37 cellular contexts compared by ENCODE assay signal in the genomic region with DNA sequence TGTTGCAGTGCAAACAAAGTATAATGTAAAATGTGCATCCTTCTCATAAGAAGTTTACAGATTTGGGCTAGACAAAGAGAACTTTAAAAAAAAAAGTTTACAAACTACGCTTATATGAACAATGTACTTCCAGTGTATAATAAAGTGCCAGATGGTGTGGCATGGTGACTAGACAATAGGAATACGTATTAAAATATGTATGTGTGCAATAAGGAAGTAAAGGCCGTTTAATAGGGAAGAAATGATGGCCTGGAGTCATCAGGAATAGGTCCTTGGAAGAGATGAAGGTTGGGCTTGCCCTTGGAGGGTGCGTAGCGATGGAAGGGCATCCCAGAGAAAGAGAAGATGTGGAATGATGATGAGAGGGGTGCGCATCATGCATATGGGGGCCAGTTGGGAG.
"Had no signal": no experiment of that assay in that cellular context is flagged by ENCODE, and none has a peak within 500 bp of the region (broad histone marks: within the 10 kb centered on the region; RNA-seq: fewer than 3 reads in every experiment).

No MANE protein-coding gene starts in this region.

- H3K27ac ChIP-seq: ascending aorta, breast epithelium, cardiac muscle cell, VCaP had no signal

- H3K4me3 Mint-ChIP-seq: activated B cell treated with CpG ODN at 0.5 μM for 24 hours; activated CD4-positive, alpha-beta memory T cell treated with anti-CD3 and anti-CD28 coated beads for 36 hours; activated CD4-positive, alpha-beta T cell treated with anti-CD3 and anti-CD28 coated beads, Interleukin-2, amount 10 ng/mL, durations not matched to agents 24 days and 14 days; activated CD8-positive, alpha-beta T cell treated with anti-CD3 and anti-CD28 coated beads for 36 hours; activated naive CD4-positive, alpha-beta T cell treated with anti-CD3 and anti-CD28 coated beads, Interleukin-2, amount 10 ng/mL, durations not matched to agents 7 days and 5 days; activated naive CD4-positive, alpha-beta T cell treated with anti-CD3 and anti-CD28 coated beads, Interleukin-2, amount 50 U/mL, for 24 hours; activated naive CD8-positive, alpha-beta T cell; activated naive CD8-positive, alpha-beta T cell treated with anti-CD3 and anti-CD28 coated beads, Interleukin-2, amount 10 ng/mL, durations not matched to agents 7 days and 5 days; activated naive CD8-positive, alpha-beta T cell treated with anti-CD3 and anti-CD28 coated beads, Interleukin-2, amount 50 U/mL, for 24 hours; activated T-cell treated with anti-CD3 and anti-CD28 coated beads, Interleukin-2, amount 50 U/mL, for 4 hours; activated T-cell treated with anti-CD3 and anti-CD28 coated beads, Interleukin-2, amount 50 U/mL, for 72 hours; brain; central memory CD8-positive, alpha-beta T cell; T-helper 1 cell treated with Interleukin-12 subunit alpha and Interleukin-12 subunit beta and Interleukin-4 antibody, amounts not matched to agents 30 μg/mL and 1 μg/mL, for 36 hours; T-helper 2 cell treated with Interferon-gamma antibody and Interleukin-4, amounts not matched to agents 5 μg/mL and 100 μg/mL, for 36 hours had no signal

- H3K36me3 Mint-ChIP-seq: activated CD4-positive, alpha-beta memory T cell treated with anti-CD3 and anti-CD28 coated beads for 36 hours; activated naive CD4-positive, alpha-beta T cell treated with anti-CD3 and anti-CD28 coated beads, Interleukin-2, amount 10 ng/mL, durations not matched to agents 7 days and 5 days; activated naive CD4-positive, alpha-beta T cell treated with anti-CD3 and anti-CD28 coated beads, Interleukin-2, amount 50 U/mL, for 24 hours; activated naive CD8-positive, alpha-beta T cell; activated naive CD8-positive, alpha-beta T cell treated with anti-CD3 and anti-CD28 coated beads, Interleukin-2, amount 10 ng/mL, durations not matched to agents 7 days and 5 days had no signal

- H3K4me1 Mint-ChIP-seq: activated CD4-positive, alpha-beta T cell treated with anti-CD3 and anti-CD28 coated beads, Interleukin-2, amount 10 ng/mL, durations not matched to agents 24 days and 14 days; activated naive CD4-positive, alpha-beta T cell treated with anti-CD3 and anti-CD28 coated beads, Interleukin-2, amount 10 ng/mL, durations not matched to agents 7 days and 5 days; activated naive CD4-positive, alpha-beta T cell treated with anti-CD3 and anti-CD28 coated beads, Interleukin-2, amount 50 U/mL, for 24 hours; activated naive CD8-positive, alpha-beta T cell treated with anti-CD3 and anti-CD28 coated beads, Interleukin-2, amount 50 U/mL, for 24 hours; central memory CD8-positive, alpha-beta T cell had no signal

- H3K36me3 ChIP-seq: breast epithelium, cardiac muscle cell had no signal

- H3K9me3 ChIP-seq: ascending aorta, breast epithelium had no signal

- H3K27me3 ChIP-seq: ascending aorta, breast epithelium, cardiac muscle cell had no signal

- H3K9me3 Mint-ChIP-seq: activated B cell treated with CpG ODN at 0.5 μM for 24 hours; activated CD4-positive, alpha-beta memory T cell treated with anti-CD3 and anti-CD28 coated beads for 36 hours; activated CD4-positive, alpha-beta T cell treated with anti-CD3 and anti-CD28 coated beads, Interleukin-2, amount 10 ng/mL, durations not matched to agents 24 days and 14 days; activated CD8-positive, alpha-beta T cell treated with anti-CD3 and anti-CD28 coated beads for 36 hours; activated naive CD4-positive, alpha-beta T cell treated with anti-CD3 and anti-CD28 coated beads, Interleukin-2, amount 10 ng/mL, durations not matched to agents 7 days and 5 days; activated naive CD4-positive, alpha-beta T cell treated with anti-CD3 and anti-CD28 coated beads, Interleukin-2, amount 50 U/mL, for 24 hours; activated naive CD8-positive, alpha-beta T cell treated with anti-CD3 and anti-CD28 coated beads, Interleukin-2, amount 10 ng/mL, durations not matched to agents 7 days and 5 days; activated naive CD8-positive, alpha-beta T cell treated with anti-CD3 and anti-CD28 coated beads, Interleukin-2, amount 50 U/mL, for 24 hours; activated T-cell treated with anti-CD3 and anti-CD28 coated beads, Interleukin-2, amount 50 U/mL, for 4 hours; activated T-cell treated with anti-CD3 and anti-CD28 coated beads, Interleukin-2, amount 50 U/mL, for 72 hours; activated T-helper 2 cell treated with anti-CD3 and anti-CD28 coated beads, Interferon-gamma antibody, Interleukin-2, Interleukin-4, amounts not matched to agents 10 μg/mL and 5 μg/mL and 100 μg/mL, durations not matched to agents 14 hours and 24 hours and 36 hours; brain; central memory CD8-positive, alpha-beta T cell; T-helper 1 cell treated with Interleukin-12 subunit alpha and Interleukin-12 subunit beta and Interleukin-4 antibody, amounts not matched to agents 30 μg/mL and 1 μg/mL, for 36 hours; T-helper 2 cell treated with Interferon-gamma antibody and Interleukin-4, amounts not matched to agents 5 μg/mL and 100 μg/mL, for 36 hours had no signal

- H3K27me3 Mint-ChIP-seq: activated B cell treated with CpG ODN at 0.5 μM for 24 hours; activated CD8-positive, alpha-beta T cell treated with anti-CD3 and anti-CD28 coated beads for 36 hours had no signal

- ATAC-seq: activated CD8-positive, alpha-beta T cell treated with anti-CD3 and anti-CD28 coated beads for 36 hours; activated naive CD8-positive, alpha-beta T cell treated with anti-CD3 and anti-CD28 coated beads, Interleukin-2, amount 50 U/mL, for 24 hours; activated T-cell treated with anti-CD3 and anti-CD28 coated beads, Interleukin-2, amount 50 U/mL, for 4 hours; activated T-cell treated with anti-CD3 and anti-CD28 coated beads, Interleukin-2, amount 50 U/mL, for 72 hours had no signal

- H3K4me3 ChIP-seq: ascending aorta, breast epithelium, cardiac muscle cell had no signal

- H3K27ac Mint-ChIP-seq: activated B cell treated with CpG ODN at 0.5 μM for 24 hours; activated CD4-positive, alpha-beta memory T cell treated with anti-CD3 and anti-CD28 coated beads for 36 hours; activated CD4-positive, alpha-beta T cell treated with anti-CD3 and anti-CD28 coated beads, Interleukin-2, amount 10 ng/mL, durations not matched to agents 24 days and 14 days; activated CD8-positive, alpha-beta T cell treated with anti-CD3 and anti-CD28 coated beads for 36 hours; activated naive CD4-positive, alpha-beta T cell treated with anti-CD3 and anti-CD28 coated beads, Interleukin-2, amount 10 ng/mL, durations not matched to agents 7 days and 5 days; activated naive CD4-positive, alpha-beta T cell treated with anti-CD3 and anti-CD28 coated beads, Interleukin-2, amount 50 U/mL, for 24 hours; activated naive CD8-positive, alpha-beta T cell; activated naive CD8-positive, alpha-beta T cell treated with anti-CD3 and anti-CD28 coated beads, Interleukin-2, amount 10 ng/mL, durations not matched to agents 7 days and 5 days; activated naive CD8-positive, alpha-beta T cell treated with anti-CD3 and anti-CD28 coated beads, Interleukin-2, amount 50 U/mL, for 24 hours; activated T-cell treated with anti-CD3 and anti-CD28 coated beads, Interleukin-2, amount 50 U/mL, for 72 hours; activated T-helper 2 cell treated with anti-CD3 and anti-CD28 coated beads, Interferon-gamma antibody, Interleukin-2, Interleukin-4, amounts not matched to agents 10 μg/mL and 5 μg/mL and 100 μg/mL, durations not matched to agents 14 hours and 24 hours and 36 hours; brain; T-helper 1 cell treated with Interleukin-12 subunit alpha and Interleukin-12 subunit beta and Interleukin-4 antibody, amounts not matched to agents 30 μg/mL and 1 μg/mL, for 36 hours; T-helper 2 cell treated with Interferon-gamma antibody and Interleukin-4, amounts not matched to agents 5 μg/mL and 100 μg/mL, for 36 hours had no signal

- DNase-seq: activated B cell treated with CpG ODN at 0.5 μM for 24 hours; activated CD4-positive, alpha-beta memory T cell treated with anti-CD3 and anti-CD28 coated beads for 36 hours; activated CD4-positive, alpha-beta T cell treated with anti-CD3 and anti-CD28 coated beads for 4 hours; activated CD4-positive, alpha-beta T cell treated with anti-CD3 and anti-CD28 coated beads, Interleukin-2, amount 10 ng/mL, durations not matched to agents 24 days and 14 days; activated CD4-positive, alpha-beta T cell treated with anti-CD3 and anti-CD28 coated beads, Interleukin-2, amount 50 U/mL, for 1 hour; activated CD4-positive, alpha-beta T cell treated with anti-CD3 and anti-CD28 coated beads, Interleukin-2, amount 50 U/mL, for 4 hours; activated CD4-positive, CD25-positive, alpha-beta regulatory T cell treated with anti-CD3 and anti-CD28 coated beads, Interleukin-2, amount 50 U/mL, for 72 hours; activated CD8-positive, alpha-beta memory T cell treated with anti-CD3 and anti-CD28 coated beads, Interleukin-2, amount 50 U/mL, for 4 hours; activated CD8-positive, alpha-beta T cell treated with anti-CD3 and anti-CD28 coated beads for 36 hours; activated effector memory CD4-positive, alpha-beta T cell treated with Interleukin-2 at 50 U/mL for 16 hours; activated gamma-delta T cell; activated naive CD4-positive, alpha-beta T cell treated with anti-CD3 and anti-CD28 coated beads, Interleukin-2, amount 10 ng/mL, durations not matched to agents 7 days and 5 days; activated naive CD4-positive, alpha-beta T cell treated with Interleukin-2 at 50 U/mL for 16 hours; activated naive CD8-positive, alpha-beta T cell treated with anti-CD3 and anti-CD28 coated beads, Interleukin-2, amount 10 ng/mL, durations not matched to agents 7 days and 5 days; activated naive CD8-positive, alpha-beta T cell treated with anti-CD3 and anti-CD28 coated beads, Interleukin-2, amount 50 U/mL, for 24 hours; activated T-cell treated with anti-CD3 and anti-CD28 coated beads for 4 hours; activated T-cell treated with anti-CD3 and anti-CD28 coated beads, Interleukin-2, amount 50 U/mL, for 1 hour; activated T-cell treated with anti-CD3 and anti-CD28 coated beads, Interleukin-2, amount 50 U/mL, for 4 hours; activated T-cell treated with anti-CD3 and anti-CD28 coated beads, Interleukin-2, amount 50 U/mL, for 72 hours; amygdala; anterior cingulate cortex; caudate nucleus; cerebellar nuclear complex; T-helper 1 cell; T-helper 2 cell; T-helper 9 cell had no signal

- H3K4me1 ChIP-seq: breast epithelium had no signal
